In genomic region chr7:5641772-5642425, GRCh38 we compare ENCODE assay signal across 8 cellular contexts. TPM values are rescaled to one million over a fixed set of nuclear protein-coding genes. Genes with fewer than 3 reads are reported as not detected.
DNase-seq lines count a peak whose midpoint lies in the region; ATAC-seq and TF ChIP-seq lines count a peak whose summit lies in the region.
"Not testable (repeated sequence)": the region's sequence is repeated elsewhere in the genome, so short reads cannot be mapped to it uniquely, and the experiment has no call there.

No MANE protein-coding gene starts in this region.

- not testable (repeated sequence) for H3K9me3 ChIP-seq in Caco-2; Loucy (ENCODE audit: insufficient read depth, low read depth, low read length); T-helper 17 cell (ENCODE audit: control insufficient read depth, low read length, poor library complexity, severe bottlenecking); mammary epithelial cell (replicated peaks; ENCODE audit: insufficient read depth, low read length); mucosa of rectum (ENCODE audit: control insufficient read depth in 2 of 2, low read length in 2 of 2)

- peaks cover 16% of the 10 kb centered on the region; the same call in 1 of the 2 replicates for H3F3A ChIP-seq in Loucy (ENCODE audit: low read depth)

- not testable (repeated sequence) for H3K4me3 Mint-ChIP-seq in Caco-2 (ENCODE audit: unreplicated experiment); T-helper 17 cell; stimulated activated naive CD8-positive, alpha-beta T cell treated with anti-CD3 and anti-CD28 coated beads, Interleukin-15, amount 100 ng/mL, for 72 hours
- peak overlapping the region in 1 of 2 donors; percentile 39 for H3K4me3 Mint-ChIP-seq in activated T-cell treated with anti-CD3 and anti-CD28 coated beads, Interleukin-2, amount 50 U/mL, for 72 hours

- H3K4me1 Mint-ChIP-seq in Caco-2 (ENCODE audit: low read depth, unreplicated experiment) (peaks cover 31% of the 10 kb centered on the region), T-helper 17 cell (peaks cover 32% of the 10 kb centered on the region)
- H3K4me1 Mint-ChIP-seq in activated T-cell treated with anti-CD3 and anti-CD28 coated beads, Interleukin-2, amount 50 U/mL, for 72 hours (ENCODE audit: low read depth) = peaks cover 36% of the 10 kb centered on the region
- peaks cover 46% of the 10 kb centered on the region for H3K4me1 Mint-ChIP-seq in stimulated activated naive CD8-positive, alpha-beta T cell treated with anti-CD3 and anti-CD28 coated beads, Interleukin-15, amount 100 ng/mL, for 72 hours

- not testable (repeated sequence) for H3K36me3 ChIP-seq in Caco-2 (ENCODE audit: control insufficient read depth, insufficient read depth, low read length); mammary epithelial cell (ENCODE audit: insufficient read depth, low read length)
- H3K36me3 ChIP-seq in Loucy (ENCODE audit: insufficient read depth, low read length) (peaks cover 42% of the 10 kb centered on the region; the same call in 1 of the 2 replicates), mucosa of rectum (ENCODE audit: control insufficient read depth in 2 of 2, insufficient read depth in 2 of 2, low read length in 2 of 2) (peaks cover 10 to 20% of the 10 kb centered on the region in 2 donors)

- TF ChIP-seq CTCF in Caco-2 (IDR thresholded peaks at IDR 0.05; ENCODE audit: insufficient read depth in 1 of 2, low read depth in 1 of 2, low read length in 1 of 2, severe bottlenecking in 1 of 2, unreplicated experiment in 1 of 2); Loucy (conservative IDR thresholded peaks at IDR 0.05; ENCODE audit: low read length); mammary epithelial cell (conservative IDR thresholded peaks at IDR 0.05 in 1 of 2, IDR thresholded peaks at IDR 0.05 in 1 of 2; ENCODE audit: extremely low read depth in 1 of 2, insufficient read depth in 1 of 2, low read depth in 1 of 2, low read length in 2 of 2); foreskin keratinocyte (conservative IDR thresholded peaks at IDR 0.05): not testable (repeated sequence)

- BruUV-seq in Caco-2 (replicated peaks; lab: Mats Ljungman, UMichigan); mammary epithelial cell (replicated peaks; lab: Mats Ljungman, UMichigan): not testable (repeated sequence)

- H3K4me2 ChIP-seq in Loucy (ENCODE audit: low read depth, low read length, poor library complexity, severe bottlenecking) (peak overlapping the region; percentile 91), mammary epithelial cell (ENCODE audit: insufficient read depth, low read depth, low read length) (peak overlapping the region; percentile 17)

- 37% methylated on average over 9 of the region's 10 CpGs for WGBS in mammary epithelial cell (ENCODE audit: low coverage, missing lambda C conversion rate)

- CTCF ChIA-PET in Caco-2 (lab: Charles Lee); mammary epithelial cell (lab: Charles Lee; ENCODE audit: low non-redundant PET): not testable (repeated sequence)

- peak overlapping the region; percentile 25 for H3K27ac Mint-ChIP-seq in Caco-2 (ENCODE audit: unreplicated experiment)
- peak overlapping the region; percentile 76 for H3K27ac Mint-ChIP-seq in T-helper 17 cell
- not testable (repeated sequence) for H3K27ac Mint-ChIP-seq in activated T-cell treated with anti-CD3 and anti-CD28 coated beads, Interleukin-2, amount 50 U/mL, for 72 hours
- peak overlapping the region in 1 of 2 donors; percentile 54 for H3K27ac Mint-ChIP-seq in stimulated activated naive CD8-positive, alpha-beta T cell treated with anti-CD3 and anti-CD28 coated beads, Interleukin-15, amount 100 ng/mL, for 72 hours

- not testable (repeated sequence) for H3K4me3 ChIP-seq in Caco-2 (ENCODE audit: low read depth, low read length); Loucy (ENCODE audit: low read length, poor library complexity, severe bottlenecking); mammary epithelial cell (replicated peaks in 1 of 3; ENCODE audit: insufficient read depth in 1 of 3, low read depth in 2 of 3, low read length in 3 of 3); mucosa of rectum (ENCODE audit: low read length in 2 of 2)

- peak; percentile 92 for ATAC-seq in T-helper 17 cell
- ATAC-seq in activated T-cell treated with anti-CD3 and anti-CD28 coated beads, Interleukin-2, amount 50 U/mL, for 72 hours (replicated peaks in 1 of 2) = peak; percentile 96
- ATAC-seq in foreskin keratinocyte = peak; percentile 76
- peak; percentile 77 for ATAC-seq in stimulated activated naive CD8-positive, alpha-beta T cell treated with anti-CD3 and anti-CD28 coated beads, Interleukin-15, amount 100 ng/mL, for 72 hours

- POLR2A ChIA-PET in Caco-2 (lab: Charles Lee) = not testable (repeated sequence)

- intact Hi-C loops in Caco-2 (cut with micrococcal nuclease; ENCODE audit: unreplicated experiment); mammary epithelial cell (cut with micrococcal nuclease): not testable (repeated sequence)

- H3K4me1 ChIP-seq in Caco-2 = peaks cover 26% of the 10 kb centered on the region
- peaks cover 34% of the 10 kb centered on the region for H3K4me1 ChIP-seq in Loucy (ENCODE audit: insufficient read depth, low read length, poor library complexity, severe bottlenecking)
- H3K4me1 ChIP-seq in mammary epithelial cell (ENCODE audit: insufficient read depth, low read length) = peaks cover 46% of the 10 kb centered on the region
- H3K4me1 ChIP-seq in foreskin keratinocyte = peaks cover 44% of the 10 kb centered on the region
- H3K4me1 ChIP-seq in mucosa of rectum (ENCODE audit: control insufficient read depth in 2 of 2, insufficient read depth in 2 of 2, low read length in 2 of 2) = peaks cover 7 to 22% of the 10 kb centered on the region in 2 donors

- H3K9ac ChIP-seq in Loucy (ENCODE audit: low read depth, low read length, poor library complexity, severe bottlenecking) (peak overlapping the region; percentile 53), mammary epithelial cell (ENCODE audit: insufficient read depth, low read length) (peak overlapping the region; percentile 56)
- H3K9ac ChIP-seq in mucosa of rectum (ENCODE audit: low read depth in 1 of 2, low read length in 2 of 2) = not testable (repeated sequence)

- not testable (repeated sequence) for H3K9me2 ChIP-seq in Loucy (replicated peaks; ENCODE audit: low read depth, low read length)

- H3K27me3 Mint-ChIP-seq in Caco-2 (ENCODE audit: insufficient read depth, unreplicated experiment); T-helper 17 cell; activated T-cell treated with anti-CD3 and anti-CD28 coated beads, Interleukin-2, amount 50 U/mL, for 72 hours (ENCODE audit: low read depth); stimulated activated naive CD8-positive, alpha-beta T cell treated with anti-CD3 and anti-CD28 coated beads, Interleukin-15, amount 100 ng/mL, for 72 hours: not testable (repeated sequence)

- dilution Hi-C loops in mammary epithelial cell (cut with HindIII; ENCODE audit: low sequenced_read_pairs) = not testable (repeated sequence)

- H3K9me3 Mint-ChIP-seq in Caco-2 (ENCODE audit: unreplicated experiment); activated T-cell treated with anti-CD3 and anti-CD28 coated beads, Interleukin-2, amount 50 U/mL, for 72 hours; stimulated activated naive CD8-positive, alpha-beta T cell treated with anti-CD3 and anti-CD28 coated beads, Interleukin-15, amount 100 ng/mL, for 72 hours: not testable (repeated sequence)

- peaks cover 72% of the 10 kb centered on the region for H3K36me3 Mint-ChIP-seq in Caco-2 (ENCODE audit: insufficient read depth, unreplicated experiment)
- peaks cover 11% of the 10 kb centered on the region for H3K36me3 Mint-ChIP-seq in T-helper 17 cell (ENCODE audit: low read depth)
- H3K36me3 Mint-ChIP-seq in activated T-cell treated with anti-CD3 and anti-CD28 coated beads, Interleukin-2, amount 50 U/mL, for 72 hours (ENCODE audit: insufficient read depth in 2 of 2) = peaks cover 8 to 23% of the 10 kb centered on the region in 2 donors

- in situ Hi-C loops in mammary epithelial cell (cut with MboI; ENCODE audit: low sequenced_read_pairs in 2 of 2) = not testable (repeated sequence)

- H3K27ac ChIP-seq in mammary epithelial cell (ENCODE audit: insufficient read depth, low read depth, low read length) (peak overlapping the region; percentile 90), foreskin keratinocyte (peak overlapping the region; percentile 78), mucosa of rectum (ENCODE audit: low read depth in 2 of 2, low read length in 2 of 2) (peak overlapping the region; percentile 29 to 30)

- not testable (repeated sequence) for DNase-seq in Caco-2; T-helper 17 cell; stimulated activated naive CD8-positive, alpha-beta T cell treated with anti-CD3 and anti-CD28 coated beads, Interleukin-15, amount 100 ng/mL, for 72 hours
- DNase-seq in activated T-cell treated with anti-CD3 and anti-CD28 coated beads, Interleukin-2, amount 50 U/mL, for 72 hours = peak in 1 of 2 donors; percentile 6
- DNase-seq in mammary epithelial cell = peak; percentile 92
- DNase-seq in foreskin keratinocyte = peak; percentile 82 to 91

- not testable (repeated sequence) for H3K27me3 ChIP-seq in Caco-2 (replicated peaks; ENCODE audit: control insufficient read depth, insufficient read depth, low read length); Loucy (ENCODE audit: insufficient read depth, low read length, poor library complexity, severe bottlenecking); mammary epithelial cell (ENCODE audit: insufficient read depth, low read length); foreskin keratinocyte; mucosa of rectum (ENCODE audit: control insufficient read depth in 2 of 2, insufficient read depth in 2 of 2, low read length in 2 of 2)

- not testable (repeated sequence) for H2AFZ ChIP-seq in Loucy (ENCODE audit: low read length); mammary epithelial cell (ENCODE audit: low read depth, low read length)

- not testable (repeated sequence) for H4K20me1 ChIP-seq in Loucy (ENCODE audit: insufficient read depth, low read length, poor library complexity, severe bottlenecking); mammary epithelial cell (ENCODE audit: insufficient read depth, low read length)

- H3K79me2 ChIP-seq in Loucy (ENCODE audit: insufficient read depth, low read length); mammary epithelial cell (ENCODE audit: insufficient read depth, low read length): not testable (repeated sequence)

RNA-seq across cellular contexts. Expression of gene FSCN1, which starts 49.3 kb away (rescaled TPM):
- 78.2 and 91.0 TPM in 2 replicates for total RNA-seq in Caco-2 (2022)
- 10 to 100 TPM in 1 of 2 donors, 1 to 10 TPM in 1; 8.6 to 10.0 TPM for total RNA-seq in T-helper 17 cell
- 10 to 100 TPM; 25.7 to 31.3 TPM for total RNA-seq in activated T-cell treated with anti-CD3 and anti-CD28 coated beads, Interleukin-2, amount 50 U/mL, for 72 hours
- 100 to 1,000 TPM; 303 to 480 TPM for total RNA-seq in mammary epithelial cell
- polyA plus RNA-seq in mammary epithelial cell = 365 TPM
- 201 TPM for polyA minus RNA-seq in mammary epithelial cell
- 526 and 561 TPM in 2 replicates for total RNA-seq in foreskin keratinocyte
- polyA plus RNA-seq in foreskin keratinocyte = 520 and 572 TPM in 2 replicates

Comparison
In these comparisons a context has a peak if more than half of its experiments do, and no peak if none do; other contexts are left out.
1. H3K27ac ChIP-seq: peak in every context shown above with its lines; median percentile 90 in mammary epithelial cell; 78 in foreskin keratinocyte; 30 in mucosa of rectum.